ENCODE assay signal across 18 cellular contexts in the genomic region with DNA sequence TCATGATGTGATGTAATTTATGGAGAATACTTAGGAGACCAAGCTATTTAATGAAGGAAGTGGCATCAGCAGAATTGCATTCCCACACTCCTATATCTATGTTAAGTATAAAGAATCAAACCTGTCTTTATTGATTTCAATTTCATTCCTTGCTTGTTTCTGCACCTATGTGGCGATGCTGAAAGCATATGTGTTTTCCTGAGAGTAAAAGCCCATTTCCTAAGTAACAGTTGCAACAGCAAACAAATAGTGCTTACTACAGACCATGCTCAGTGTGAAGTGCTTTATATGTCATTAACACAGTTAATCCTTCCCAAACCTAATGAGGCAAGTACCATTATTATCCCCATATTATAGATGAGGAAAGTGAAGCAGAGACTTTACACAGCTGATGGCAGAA.
A peak's percentile ranks its signal among the peaks of the same experiment; 100 is the strongest.
DNase-seq lines count a peak whose midpoint lies in the region; ATAC-seq, FAIRE-seq and TF ChIP-seq lines count a peak whose summit lies in the region.
"Had no signal": no experiment of that assay in that cellular context is flagged by ENCODE, and none has a peak within 500 bp of the region (broad histone marks: within the 10 kb centered on the region; RNA-seq: fewer than 3 reads in every experiment).

No MANE protein-coding gene starts in this region.

- H3K36me3 ChIP-seq in endothelial cell of umbilical vein (ENCODE audit: control insufficient read depth in 2 of 2, extremely low read depth in 1 of 2, insufficient read depth in 2 of 2, low read length in 2 of 2): no peaks in the 10 kb centered on the region
- no peaks in the 10 kb centered on the region for H3K36me3 ChIP-seq in aorta (ENCODE audit: control insufficient read depth in 1 of 2, insufficient read depth in 2 of 2, low read length in 1 of 2)
- H3K36me3 ChIP-seq: thyroid gland had no signal

- H3K4me1 ChIP-seq in A549 (peaks cover 2% of the 10 kb centered on the region; the same call in 1 of the 3 replicates), endothelial cell of umbilical vein (ENCODE audit: control insufficient read depth, extremely low read depth, insufficient read depth, low read length) (no peaks in the 10 kb centered on the region), aorta (ENCODE audit: control insufficient read depth in 1 of 2, insufficient read depth in 2 of 2, low read length in 2 of 2) (no peaks in the 10 kb centered on the region)
- H3K4me1 ChIP-seq: thyroid gland had no signal

- H3K27me3 ChIP-seq in endothelial cell of umbilical vein (ENCODE audit: control insufficient read depth in 2 of 2, insufficient read depth in 2 of 2, low read length in 2 of 2) (no peaks in the 10 kb centered on the region), aorta (ENCODE audit: control insufficient read depth in 1 of 2, insufficient read depth in 2 of 2, low read length in 1 of 2) (no peaks in the 10 kb centered on the region)
- H3K27me3 ChIP-seq: thyroid gland had no signal

- H3K9ac ChIP-seq in endothelial cell of umbilical vein (replicated peaks; ENCODE audit: extremely low read depth, insufficient read depth, low read length): no peak overlapping the region

- WGBS in A549 (ENCODE audit: missing lambda C conversion rate): 77% methylated on average over 1 of the region's 1 CpG
- WGBS in aorta, 2 donors: 96 to 97% methylated on average over 1 of the region's 1 CpG

- no peaks in the 10 kb centered on the region for H3K9me1 ChIP-seq in endothelial cell of umbilical vein (replicated peaks; ENCODE audit: control insufficient read depth, extremely low read depth, insufficient read depth, low read length)

- TF ChIP-seq POLR2A in A549 (IDR thresholded peaks at IDR 0.05; ENCODE audit: low read length) (no peak), H54 (IDR thresholded peaks at IDR 0.05; ENCODE audit: low read depth, low read length) (no peak), endothelial cell of umbilical vein (IDR thresholded peaks at IDR 0.05; ENCODE audit: low read depth, low read length) (no peak)

- DNase-seq in A549 (ENCODE audit: low read depth in 1 of 2, low spot score in 1 of 2) (peak in 1 of 2 experiments; percentile 45), H54 (ENCODE audit: insufficient read length, low spot score) (no peak), NCI-H69 (lab: John Stamatoyannopoulos, UW) (peak; percentile 64), endothelial cell of umbilical vein (ENCODE audit: low read depth, low spot score) (peak; percentile 22), aorta (no peak), NCI-H1436 (lab: John Stamatoyannopoulos, UW) (no peak), SW480 (ENCODE audit: low spot score) (no peak)
- DNase-seq in stimulated activated CD4-positive, alpha-beta T cell treated with anti-CD3 and anti-CD28 coated beads, Interleukin-1b, Interleukin-23, amount 100 ng/mL, for 48 hours: no peak
- DNase-seq: activated CD4-positive, alpha-beta T cell treated with anti-CD3 and anti-CD28 coated beads, Interleukin-2, amount 50 U/mL, for 4 hours; activated CD8-positive, alpha-beta memory T cell treated with anti-CD3 and anti-CD28 coated beads, Interleukin-2, amount 50 U/mL, for 48 hours; CD4-positive, alpha-beta memory T cell; NCI-H1417; PC-9; stimulated activated CD4-positive, alpha-beta T cell treated with anti-CD3 and anti-CD28 coated beads, Interleukin-2, amount 100 ng/mL, for 48 hours; stimulated activated naive CD4-positive, alpha-beta T cell treated with Interleukin-2 at 50 U/mL for 16 hours; thyroid gland had no signal

- CTCF ChIA-PET in A549 (lab: Yijun Ruan, JAX) (interaction anchor here (1.0 to 1.7 kb wide), 3 partner anchors 11 to 932 kb away, joined by 6 read pairs; no protein-coding TSS in a partner anchor), endothelial cell of umbilical vein (lab: Charles Lee) (interaction anchor here (0.6 kb wide), 1 partner anchor 9 kb away, joined by 3 read pairs; no protein-coding TSS in a partner anchor)

- peak; percentile 32 to 33; a peak in 3 of 5 replicates for TF ChIP-seq RAD21 in A549 (conservative IDR thresholded peaks at IDR 0.05 in 1 of 2, IDR thresholded peaks at IDR 0.05 in 1 of 2)

- BruUV-seq in endothelial cell of umbilical vein (replicated peaks; lab: Mats Ljungman, UMichigan): no TSS peak

- dilution Hi-C loops in endothelial cell of umbilical vein (cut with MboI; ENCODE audit: extremely low pct_ligation_motif_present, low sequenced_read_pairs): no loop called here

- TF ChIP-seq CTCF in A549 (IDR thresholded peaks at IDR 0.05) (peak; percentile 35), endothelial cell of umbilical vein (IDR thresholded peaks at IDR 0.05; ENCODE audit: extremely low read depth in 1 of 2, insufficient read depth in 1 of 2, low read depth in 1 of 2, low read length in 2 of 2) (peak in 1 of 2 donors; percentile 8)

- ATAC-seq in A549 (peak; percentile 30 to 51; a peak in 3 of 6 replicates), aorta (ENCODE audit: low FRiP score) (no peak)

- no peaks in the 10 kb centered on the region for H3K79me2 ChIP-seq in endothelial cell of umbilical vein (ENCODE audit: control insufficient read depth, insufficient read depth, low read length)

- no peaks in the 10 kb centered on the region for H4K20me1 ChIP-seq in endothelial cell of umbilical vein (replicated peaks; ENCODE audit: control insufficient read depth, extremely low read depth, insufficient read depth, low read length)

- no peak for TF ChIP-seq EP300 in A549 (IDR thresholded peaks at IDR 0.05)

- FAIRE-seq in A549 (lab: Jason Lieb, UNC) (peak; percentile 90), H54 (lab: Jason Lieb, UNC) (peak; percentile 60), endothelial cell of umbilical vein (lab: Jason Lieb, UNC) (no peak)

- POLR2A ChIA-PET in A549 (lab: Yijun Ruan, JAX) (no interaction called here), endothelial cell of umbilical vein (lab: Charles Lee) (no interaction called here)

- H3K9me3 ChIP-seq in A549 (no peaks in the 10 kb centered on the region), endothelial cell of umbilical vein (replicated peaks; ENCODE audit: control insufficient read depth, insufficient read depth, low read length) (no peaks in the 10 kb centered on the region), aorta (ENCODE audit: control insufficient read depth, low read length) (no peaks in the 10 kb centered on the region)
- H3K9me3 ChIP-seq: thyroid gland had no signal

- peak overlapping the region in 1 of 2 experiments; percentile 33; a peak in 1 of 6 replicates for H3K27ac ChIP-seq in A549
- H3K27ac ChIP-seq in endothelial cell of umbilical vein (ENCODE audit: insufficient read depth, low read depth, low read length): no peak overlapping the region
- H3K27ac ChIP-seq in aorta (ENCODE audit: low read depth in 1 of 2, low read length in 2 of 2): no peak overlapping the region
- H3K27ac ChIP-seq: PC-9, SK-N-MC, skin epidermis, thyroid gland had no signal

- intact Hi-C loops in endothelial cell of umbilical vein (cut with micrococcal nuclease) (no loop called here), aorta (cut with DNase I) (no loop called here)

- no peak overlapping the region for H2AFZ ChIP-seq in endothelial cell of umbilical vein (ENCODE audit: low read depth, low read length)
- H2AFZ ChIP-seq: PC-9 had no signal

- H3K4me3 ChIP-seq in A549 (no peak overlapping the region), endothelial cell of umbilical vein (replicated peaks in 1 of 3; ENCODE audit: insufficient read depth in 1 of 3, low read depth in 1 of 3, low read length in 3 of 3) (no peak overlapping the region), aorta (ENCODE audit: low read length in 2 of 2) (no peak overlapping the region)
- H3K4me3 ChIP-seq: PC-9, SK-N-MC, skin epidermis, thyroid gland had no signal

- H3K4me2 ChIP-seq in A549: no peak overlapping the region
- no peak overlapping the region for H3K4me2 ChIP-seq in endothelial cell of umbilical vein (ENCODE audit: insufficient read depth, low read length)
- H3K4me2 ChIP-seq: PC-9 had no signal

TF ChIP-seq in A549, 52 proteins besides CTCF, POLR2A, EP300 and RAD21:
- TF ChIP-seq JUNB (IDR thresholded peaks at IDR 0.05) (no peak), SMC3 (IDR thresholded peaks at IDR 0.05) (0 out of 3 replicates have a peak, but pooled peaks have one; percentile 21), ZC3H11A (IDR thresholded peaks at IDR 0.05) (no peak), RARB (CRISPR knock-in tag; IDR thresholded peaks at IDR 0.05) (no peak), FOXS1 (CRISPR knock-in tag; IDR thresholded peaks at IDR 0.05) (no peak), HOXB13 (CRISPR knock-in tag; IDR thresholded peaks at IDR 0.05; ENCODE audit: low read depth) (no peak), FOSB (CRISPR knock-in tag; IDR thresholded peaks at IDR 0.05) (no peak)
- TF ChIP-seq, protein P1, sequence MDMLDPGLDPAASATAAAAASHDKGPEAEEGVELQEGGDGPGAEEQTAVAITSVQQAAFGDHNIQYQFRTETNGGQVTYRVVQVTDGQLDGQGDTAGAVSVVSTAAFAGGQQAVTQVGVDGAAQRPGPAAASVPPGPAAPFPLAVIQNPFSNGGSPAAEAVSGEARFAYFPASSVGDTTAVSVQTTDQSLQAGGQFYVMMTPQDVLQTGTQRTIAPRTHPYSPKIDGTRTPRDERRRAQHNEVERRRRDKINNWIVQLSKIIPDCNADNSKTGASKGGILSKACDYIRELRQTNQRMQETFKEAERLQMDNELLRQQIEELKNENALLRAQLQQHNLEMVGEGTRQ (IDR thresholded peaks at IDR 0.05): no peak

TF ChIP-seq in endothelial cell of umbilical vein, 7 proteins besides CTCF, POLR2A, EP300 and RAD21:
- TF ChIP-seq POLR2AphosphoS5 (IDR thresholded peaks at IDR 0.05; ENCODE audit: insufficient read depth, low read depth, low read length) (no peak), EZH2 (IDR thresholded peaks at IDR 0.05; ENCODE audit: borderline replicate concordance, low read depth, low read length, severe bottlenecking) (no peak), MYC (IDR thresholded peaks at IDR 0.05; ENCODE audit: low read depth, low read length) (no peak), JUN (IDR thresholded peaks at IDR 0.05; ENCODE audit: borderline replicate concordance, insufficient read depth, insufficient read length, low read depth) (no peak), GATA2 (IDR thresholded peaks at IDR 0.05; ENCODE audit: insufficient read depth, insufficient read length, low read depth, low read length) (no peak), FOS (IDR thresholded peaks at IDR 0.05; ENCODE audit: borderline replicate concordance, insufficient read depth, low read length) (no peak)
- TF ChIP-seq, protein P2, sequence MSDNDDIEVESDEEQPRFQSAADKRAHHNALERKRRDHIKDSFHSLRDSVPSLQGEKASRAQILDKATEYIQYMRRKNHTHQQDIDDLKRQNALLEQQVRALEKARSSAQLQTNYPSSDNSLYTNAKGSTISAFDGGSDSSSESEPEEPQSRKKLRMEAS (IDR thresholded peaks at IDR 0.05; ENCODE audit: insufficient read depth, insufficient read length): no peak

Comparison
In these comparisons a context has a peak if more than half of its experiments do, and no peak if none do; other contexts are left out.
1. DNase-seq: peak in NCI-H69 (single experiment) and endothelial cell of umbilical vein (single experiment); none in H54 (single experiment), aorta (0 of 2), stimulated activated CD4-positive, alpha-beta T cell treated with anti-CD3 and anti-CD28 coated beads, Interleukin-1b, Interleukin-23, amount 100 ng/mL, for 48 hours (single experiment), NCI-H1436 (single experiment) and SW480 (single experiment).